In the genomic region with DNA sequence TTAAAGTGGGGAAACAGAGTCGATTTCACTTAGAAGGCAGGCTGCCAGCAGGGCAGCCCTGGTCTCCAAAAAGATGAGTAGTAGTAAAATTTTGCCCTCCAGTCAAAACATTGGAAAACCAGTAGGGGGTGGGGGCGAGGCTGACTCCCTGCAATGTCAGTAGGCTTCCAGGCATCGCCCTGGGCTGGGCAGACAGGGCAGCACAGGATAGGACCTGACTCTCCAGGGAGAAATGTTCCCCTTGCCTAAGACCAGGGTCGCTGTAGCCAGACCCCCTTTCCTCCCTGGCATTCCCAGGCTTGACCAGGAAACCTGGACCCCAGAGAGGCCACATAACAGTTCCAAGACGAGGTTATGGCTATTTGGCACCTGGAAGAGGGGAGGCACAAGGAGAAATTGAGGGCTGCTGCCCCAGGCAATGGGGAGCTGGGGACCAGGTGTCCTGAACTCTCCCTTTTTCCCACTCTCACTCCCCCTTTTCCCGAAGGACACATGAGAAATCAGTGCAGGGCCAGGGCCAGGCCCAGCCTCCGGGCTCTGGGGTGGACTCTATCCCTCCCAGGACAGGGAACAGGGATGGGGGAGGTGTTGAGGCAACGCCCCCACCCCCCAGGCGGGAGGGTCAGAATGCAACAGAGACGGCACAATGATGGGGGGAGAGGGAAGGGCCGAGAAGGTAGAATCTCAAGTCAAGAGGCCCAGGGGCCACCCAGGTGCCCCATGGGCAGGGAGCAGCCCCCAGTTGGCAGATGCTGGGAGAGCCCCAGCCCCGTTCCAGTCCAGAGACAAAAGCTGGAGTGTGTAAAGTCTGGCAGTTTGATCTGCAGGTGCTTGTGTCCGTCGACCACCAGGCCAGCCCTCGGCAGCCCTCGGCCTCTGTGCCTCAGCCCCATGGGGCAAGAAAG, we compare ENCODE assay signal across 1 cellular context.
TF ChIP-seq lines count a peak whose summit lies in the region.

No MANE protein-coding gene starts in this region.

TF ChIP-seq in IMR-90, 13 proteins besides CTCF, POLR2A, EP300 and RAD21:
- TF ChIP-seq NFE2L2 (IDR thresholded peaks at IDR 0.05; ENCODE audit: low read depth, low read length) (no peak), RFX5 (IDR thresholded peaks at IDR 0.05; ENCODE audit: low read depth, low read length) (no peak), CHD1 (IDR thresholded peaks at IDR 0.05; ENCODE audit: low read depth, low read length) (no peak), MXI1 (IDR thresholded peaks at IDR 0.05; ENCODE audit: borderline replicate concordance, low read depth, low read length) (no peak), BHLHE40 (IDR thresholded peaks at IDR 0.05; ENCODE audit: low read depth, low read length) (no peak), RCOR1 (IDR thresholded peaks at IDR 0.05; ENCODE audit: insufficient replicate concordance, low read length) (no peak), MAZ (IDR thresholded peaks at IDR 0.05; ENCODE audit: borderline replicate concordance, low read depth, low read length) (no peak)
- TF ChIP-seq, protein P1, sequence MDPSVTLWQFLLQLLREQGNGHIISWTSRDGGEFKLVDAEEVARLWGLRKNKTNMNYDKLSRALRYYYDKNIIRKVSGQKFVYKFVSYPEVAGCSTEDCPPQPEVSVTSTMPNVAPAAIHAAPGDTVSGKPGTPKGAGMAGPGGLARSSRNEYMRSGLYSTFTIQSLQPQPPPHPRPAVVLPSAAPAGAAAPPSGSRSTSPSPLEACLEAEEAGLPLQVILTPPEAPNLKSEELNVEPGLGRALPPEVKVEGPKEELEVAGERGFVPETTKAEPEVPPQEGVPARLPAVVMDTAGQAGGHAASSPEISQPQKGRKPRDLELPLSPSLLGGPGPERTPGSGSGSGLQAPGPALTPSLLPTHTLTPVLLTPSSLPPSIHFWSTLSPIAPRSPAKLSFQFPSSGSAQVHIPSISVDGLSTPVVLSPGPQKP (IDR thresholded peaks at IDR 0.05; ENCODE audit: borderline replicate concordance, low read depth, low read length), result no peak
- TF ChIP-seq, protein P2, sequence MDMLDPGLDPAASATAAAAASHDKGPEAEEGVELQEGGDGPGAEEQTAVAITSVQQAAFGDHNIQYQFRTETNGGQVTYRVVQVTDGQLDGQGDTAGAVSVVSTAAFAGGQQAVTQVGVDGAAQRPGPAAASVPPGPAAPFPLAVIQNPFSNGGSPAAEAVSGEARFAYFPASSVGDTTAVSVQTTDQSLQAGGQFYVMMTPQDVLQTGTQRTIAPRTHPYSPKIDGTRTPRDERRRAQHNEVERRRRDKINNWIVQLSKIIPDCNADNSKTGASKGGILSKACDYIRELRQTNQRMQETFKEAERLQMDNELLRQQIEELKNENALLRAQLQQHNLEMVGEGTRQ (IDR thresholded peaks at IDR 0.05; ENCODE audit: low read depth, low read length), result no peak
